ENCODE assay signal across 25 cellular contexts in the genomic region with DNA sequence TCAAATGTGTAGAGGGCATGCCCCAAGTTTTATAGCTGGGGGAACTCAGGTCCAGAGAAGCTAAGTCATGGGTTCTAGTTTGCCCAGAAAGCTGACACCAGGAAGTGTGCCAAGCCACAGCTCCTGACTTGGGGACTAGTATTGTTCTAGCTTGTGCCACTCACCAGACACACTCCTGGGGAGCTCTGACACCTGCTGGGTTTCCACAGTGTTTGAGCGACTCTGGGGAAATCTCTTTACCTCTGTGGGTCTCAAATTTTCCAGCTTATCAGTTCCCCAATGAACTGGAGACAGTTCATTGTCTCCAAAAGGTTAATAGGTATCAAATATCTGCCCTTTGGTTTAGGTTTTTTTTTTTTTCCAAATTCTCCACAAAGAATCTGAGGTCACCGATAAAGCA. TPM values are rescaled to one million over a fixed set of nuclear protein-coding genes. Genes with fewer than 3 reads are reported as not detected.
"Had no signal": no experiment of that assay in that cellular context is flagged by ENCODE, and none has a peak within 500 bp of the region (broad histone marks: within the 10 kb centered on the region; RNA-seq: fewer than 3 reads in every experiment).

No MANE protein-coding gene starts in this region.

- H3K4me3 ChIP-seq: MG63, SJCRH30, SK-N-MC had no signal

- H3K36me3 ChIP-seq: MG63, SJCRH30 had no signal

- DNase-seq: activated CD4-positive, alpha-beta T cell treated with anti-CD3 and anti-CD28 coated beads, Interleukin-2, amount 10 ng/mL, durations not matched to agents 24 days and 14 days; activated CD4-positive, alpha-beta T cell treated with anti-CD3 and anti-CD28 coated beads, Interleukin-2, amount 50 U/mL, for 4 hours; activated CD8-positive, alpha-beta T cell treated with anti-CD3 and anti-CD28 coated beads, Interleukin-2, amount 10 ng/mL, durations not matched to agents 7 days and 5 days; activated effector memory CD4-positive, alpha-beta T cell treated with Interleukin-2 at 50 U/mL for 16 hours; activated naive CD4-positive, alpha-beta T cell treated with anti-CD3 and anti-CD28 coated beads, Interleukin-2, amount 10 ng/mL, durations not matched to agents 7 days and 5 days; activated naive CD8-positive, alpha-beta T cell treated with anti-CD3 and anti-CD28 coated beads, Interleukin-2, amount 50 U/mL, for 24 hours; activated T-cell treated with anti-CD3 and anti-CD28 coated beads, Interleukin-2, amount 50 U/mL, for 4 hours; central memory CD4-positive, alpha-beta T cell; Karpas-422; KBM-7; MG63; NCI-H1417 treated with DMSO at 0.1 percent for 48 hours; NCI-H1694 treated with DMSO at 0.1 percent for 48 hours; NCI-H2029; NCI-H2171; NCI-H524; SHP77; SJCRH30; T1000 had no signal

- H3K9me3 ChIP-seq: MG63, SJCRH30 had no signal

- ATAC-seq: activated CD8-positive, alpha-beta T cell treated with anti-CD3 and anti-CD28 coated beads, Interleukin-2, amount 10 ng/mL, durations not matched to agents 7 days and 5 days; activated naive CD8-positive, alpha-beta T cell treated with anti-CD3 and anti-CD28 coated beads, Interleukin-2, amount 50 U/mL, for 24 hours; activated T-cell treated with anti-CD3 and anti-CD28 coated beads, Interleukin-2, amount 50 U/mL, for 4 hours; Panc1 had no signal

- H3K27ac ChIP-seq: SJCRH30, SK-N-MC had no signal

RNA-seq across cellular contexts. Expression of a gene that starts 4.2 kb away (rescaled TPM):
- total RNA-seq: activated CD4-positive, alpha-beta T cell treated with anti-CD3 and anti-CD28 coated beads, Interleukin-2, amount 10 ng/mL, durations not matched to agents 24 days and 14 days; activated CD8-positive, alpha-beta T cell treated with anti-CD3 and anti-CD28 coated beads, Interleukin-2, amount 10 ng/mL, durations not matched to agents 7 days and 5 days; activated T-cell treated with anti-CD3 and anti-CD28 coated beads, Interleukin-2, amount 50 U/mL, for 4 hours; cerebellum; SJCRH30; T-helper 1 cell treated with Interleukin-12 subunit alpha and Interleukin-12 subunit beta and Interleukin-4 antibody, amounts not matched to agents 30 ng/mL and 1 ng/mL, for 36 hours; T-helper 2 cell treated with Interferon-gamma antibody and Interleukin-4, amounts not matched to agents 100 ng/mL and 5 ng/mL, for 36 hours had no signal

RNA-seq across cellular contexts. Expression of a gene that starts 21.7 kb away (rescaled TPM):
- total RNA-seq: activated CD4-positive, alpha-beta T cell treated with anti-CD3 and anti-CD28 coated beads, Interleukin-2, amount 10 ng/mL, durations not matched to agents 24 days and 14 days; activated CD8-positive, alpha-beta T cell treated with anti-CD3 and anti-CD28 coated beads, Interleukin-2, amount 10 ng/mL, durations not matched to agents 7 days and 5 days; activated T-cell treated with anti-CD3 and anti-CD28 coated beads, Interleukin-2, amount 50 U/mL, for 4 hours; RPMI7951; SJCRH30; T-helper 1 cell treated with Interleukin-12 subunit alpha and Interleukin-12 subunit beta and Interleukin-4 antibody, amounts not matched to agents 30 ng/mL and 1 ng/mL, for 36 hours; T-helper 2 cell treated with Interferon-gamma antibody and Interleukin-4, amounts not matched to agents 100 ng/mL and 5 ng/mL, for 36 hours had no signal

RNA-seq across cellular contexts. Expression of a gene that starts 25.9 kb away (rescaled TPM):
- total RNA-seq: activated CD4-positive, alpha-beta T cell treated with anti-CD3 and anti-CD28 coated beads, Interleukin-2, amount 10 ng/mL, durations not matched to agents 24 days and 14 days; activated CD8-positive, alpha-beta T cell treated with anti-CD3 and anti-CD28 coated beads, Interleukin-2, amount 10 ng/mL, durations not matched to agents 7 days and 5 days; activated T-cell treated with anti-CD3 and anti-CD28 coated beads, Interleukin-2, amount 50 U/mL, for 4 hours; cerebellum; SJCRH30; T-helper 1 cell treated with Interleukin-12 subunit alpha and Interleukin-12 subunit beta and Interleukin-4 antibody, amounts not matched to agents 30 ng/mL and 1 ng/mL, for 36 hours; T-helper 2 cell treated with Interferon-gamma antibody and Interleukin-4, amounts not matched to agents 100 ng/mL and 5 ng/mL, for 36 hours had no signal

RNA-seq across cellular contexts. Expression of a gene that starts 40.2 kb away (rescaled TPM):
- total RNA-seq: activated CD4-positive, alpha-beta T cell treated with anti-CD3 and anti-CD28 coated beads, Interleukin-2, amount 10 ng/mL, durations not matched to agents 24 days and 14 days; T-helper 1 cell treated with Interleukin-12 subunit alpha and Interleukin-12 subunit beta and Interleukin-4 antibody, amounts not matched to agents 30 ng/mL and 1 ng/mL, for 36 hours had no signal
